19 cellular contexts compared by ENCODE assay signal in the genomic region with DNA sequence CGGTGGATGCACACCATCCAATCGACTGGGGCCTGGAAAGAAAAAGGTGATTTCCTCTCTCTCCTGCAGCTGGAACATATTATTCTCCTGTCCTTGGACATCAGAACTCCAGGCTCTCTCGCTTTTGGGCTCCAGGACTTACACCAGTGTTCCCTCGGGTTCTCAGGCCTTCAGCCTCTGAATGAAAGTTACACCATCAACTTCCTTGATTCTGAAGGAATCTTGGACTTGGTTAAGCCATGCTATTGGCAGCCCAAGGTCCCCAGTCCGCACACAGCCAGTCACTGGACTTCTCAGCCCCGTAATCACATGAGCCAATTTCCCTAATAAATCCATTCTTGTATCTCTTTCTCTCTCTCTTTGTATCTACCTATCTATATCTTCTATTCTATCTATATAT.
DNase-seq lines count a peak whose midpoint lies in the region; ATAC-seq, FAIRE-seq and TF ChIP-seq lines count a peak whose summit lies in the region.
"Had no signal": no experiment of that assay in that cellular context is flagged by ENCODE, and none has a peak within 500 bp of the region (broad histone marks: within the 10 kb centered on the region; RNA-seq: fewer than 3 reads in every experiment).

No MANE protein-coding gene starts in this region.

- TF ChIP-seq EP300 in gastroesophageal sphincter (IDR thresholded peaks at IDR 0.05): no peak

- H3K27me3 ChIP-seq in gastroesophageal sphincter (no peaks in the 10 kb centered on the region), right cardiac atrium (ENCODE audit: control insufficient read depth, insufficient read depth) (no peaks in the 10 kb centered on the region), testis (no peaks in the 10 kb centered on the region), small intestine (ENCODE audit: control insufficient read depth in 2 of 2, insufficient read depth in 2 of 2, low read length in 2 of 2) (no peaks in the 10 kb centered on the region)
- H3K27me3 ChIP-seq: BLaER1 treated with 17β-estradiol and CSF1 and Interleukin-3, amounts not matched to agents 10 nM and 100 nM had no signal

- ATAC-seq in Right ventricle myocardium superior (ENCODE audit: poor library complexity): peak; percentile 84
- ATAC-seq in gastroesophageal sphincter: peak; percentile 53
- ATAC-seq in right cardiac atrium: peak; percentile 49 to 79
- no peak for ATAC-seq in HG02571 (IDR thresholded peaks at IDR 0.05; ENCODE audit: unreplicated experiment)
- ATAC-seq: HCT116 had no signal

- intact Hi-C loops in Right ventricle myocardium superior (cut with DNase I) (no loop called here), cardiac septum (cut with DNase I) (no loop called here), right cardiac atrium (cut with DNase I) (no loop called here), testis (cut with DNase I; ENCODE audit: low total_unique reads) (no loop called here)

- FAIRE-seq in small intestine (lab: Jason Lieb, UNC): no peak
- FAIRE-seq: D721Med, G401.6, GM12891, H54, HTR-8/SVneo had no signal

- H3K9me3 ChIP-seq in gastroesophageal sphincter: no peaks in the 10 kb centered on the region
- no peaks in the 10 kb centered on the region for H3K9me3 ChIP-seq in right cardiac atrium (ENCODE audit: control insufficient read depth, low read length)
- H3K9me3 ChIP-seq in testis: no peaks in the 10 kb centered on the region
- no peaks in the 10 kb centered on the region for H3K9me3 ChIP-seq in small intestine (ENCODE audit: control insufficient read depth, low read depth)
- H3K9me3 ChIP-seq: BLaER1 treated with 17β-estradiol and CSF1 and Interleukin-3, amounts not matched to agents 10 nM and 100 nM; Caco-2 had no signal

- TF ChIP-seq POLR2A in gastroesophageal sphincter (IDR thresholded peaks at IDR 0.05): no peak
- TF ChIP-seq POLR2A in testis (IDR thresholded peaks at IDR 0.05): no peak

- 60 to 79% methylated on average over 4 to 5 of the region's 6 CpGs for WGBS in gastroesophageal sphincter (ENCODE audit: low coverage in 1 of 2), 2 donors
- 69% methylated on average over 6 of the region's 6 CpGs for WGBS in right cardiac atrium
- whole genome bisulfite sequencing in testis, 2 donors: 60 to 78% methylated on average over 6 of the region's 6 CpGs
- WGBS in small intestine, 3 donors: 87 to 88% (median 87%) methylated on average over 6 of the region's 6 CpGs

- TF ChIP-seq CTCF in gastroesophageal sphincter (IDR thresholded peaks at IDR 0.05): no peak
- no peak for TF ChIP-seq CTCF in testis (IDR thresholded peaks at IDR 0.05)

- H3K4me3 ChIP-seq in gastroesophageal sphincter (no peak overlapping the region), right cardiac atrium (ENCODE audit: low read length) (no peak overlapping the region), testis (no peak overlapping the region), small intestine (ENCODE audit: low read depth in 1 of 2, low read length in 2 of 2) (no peak overlapping the region)
- H3K4me3 ChIP-seq: BLaER1 treated with 17β-estradiol and CSF1 and Interleukin-3, amounts not matched to agents 10 nM and 100 nM; GM23248 had no signal

- no peaks in the 10 kb centered on the region for H3K36me3 ChIP-seq in gastroesophageal sphincter
- no peaks in the 10 kb centered on the region for H3K36me3 ChIP-seq in testis (ENCODE audit: low read depth, missing control alignments)
- H3K36me3 ChIP-seq in small intestine (ENCODE audit: control insufficient read depth in 2 of 2, insufficient read depth in 2 of 2, low read length in 2 of 2): no peaks in the 10 kb centered on the region
- H3K36me3 ChIP-seq: BLaER1 treated with 17β-estradiol and CSF1 and Interleukin-3, amounts not matched to agents 10 nM and 100 nM had no signal

- H3K27ac ChIP-seq in gastroesophageal sphincter (no peak overlapping the region), right cardiac atrium (ENCODE audit: low read length) (no peak overlapping the region), testis (no peak overlapping the region), small intestine (ENCODE audit: low read depth in 1 of 2, low read length in 1 of 2) (no peak overlapping the region)
- H3K27ac ChIP-seq: BLaER1 treated with 17β-estradiol and CSF1 and Interleukin-3, amounts not matched to agents 10 nM and 100 nM; GM23248 had no signal

- DNase-seq in Right ventricle myocardium superior: peak; percentile 39
- no peak for DNase-seq in cardiac septum (ENCODE audit: low spot score)
- DNase-seq in right cardiac atrium: peak; percentile 21 to 58 (median 53)
- DNase-seq in testis: peak; percentile 18
- DNase-seq in small intestine: no peak
- no peak for DNase-seq in RPMI8226
- DNase-seq: Caco-2; CD4-positive, CD25-positive, alpha-beta regulatory T cell; GM23248; HFFc6 had no signal

- H3K4me1 ChIP-seq in gastroesophageal sphincter (no peaks in the 10 kb centered on the region), right cardiac atrium (ENCODE audit: control insufficient read depth, insufficient read depth, low read length) (no peaks in the 10 kb centered on the region), testis (no peaks in the 10 kb centered on the region), small intestine (ENCODE audit: control insufficient read depth in 2 of 2, insufficient read depth in 1 of 2, low read depth in 1 of 2, low read length in 1 of 2) (no peaks in the 10 kb centered on the region)
- H3K4me1 ChIP-seq: BLaER1 treated with 17β-estradiol and CSF1 and Interleukin-3, amounts not matched to agents 10 nM and 100 nM; Caco-2 had no signal

Comparison
In these comparisons a context has a peak if more than half of its experiments do, and no peak if none do; other contexts are left out.
1. DNase-seq: peak in Right ventricle myocardium superior (single experiment), right cardiac atrium (3 of 3) and testis (single experiment); none in cardiac septum (single experiment), small intestine (single experiment) and RPMI8226 (single experiment).